12 cellular contexts compared by ENCODE assay signal in the genomic region with DNA sequence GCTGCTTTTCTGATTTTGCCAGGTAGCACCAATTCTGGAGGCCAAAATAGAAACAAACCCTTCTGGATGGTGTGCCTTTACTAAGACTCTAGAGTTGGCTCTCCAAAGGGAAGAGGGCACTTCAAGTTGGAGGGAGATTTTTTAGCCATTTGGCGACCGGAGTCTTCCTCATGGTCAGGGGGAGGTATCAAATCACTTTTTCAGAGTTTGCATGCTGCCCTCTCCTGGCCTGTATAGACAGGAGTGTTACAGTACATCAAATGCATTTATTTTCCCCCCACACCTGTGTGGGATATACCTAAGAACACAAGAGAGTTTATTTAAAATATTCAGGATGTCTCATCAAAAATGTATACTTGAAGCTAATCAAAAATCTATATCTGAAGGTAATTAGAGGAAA. TPM values are rescaled to one million over a fixed set of nuclear protein-coding genes. Genes with fewer than 3 reads are reported as not detected.
DNase-seq lines count a peak whose midpoint lies in the region; TF ChIP-seq lines count a peak whose summit lies in the region.
"Had no signal": no experiment of that assay in that cellular context is flagged by ENCODE, and none has a peak within 500 bp of the region (broad histone marks: within the 10 kb centered on the region; RNA-seq: fewer than 3 reads in every experiment).

No MANE protein-coding gene starts in this region.

- H3K36me3 Mint-ChIP-seq in activated T-helper 1 cell treated with anti-CD3 and anti-CD28 coated beads, Interleukin-12 subunit alpha, Interleukin-12 subunit beta, Interleukin-2, Interleukin-4 antibody, amounts not matched to agents 30 ng/mL and 10 ng/mL and 1 ng/mL, durations not matched to agents 14 hours and 24 hours and 36 hours (ENCODE audit: low read depth) = no peaks in the 10 kb centered on the region

- H3K9me3 ChIP-seq in MM.1S (replicated peaks; ENCODE audit: insufficient read depth, low read length) = no peaks in the 10 kb centered on the region
- H3K9me3 ChIP-seq in colonic mucosa = no peaks in the 10 kb centered on the region
- no peaks in the 10 kb centered on the region for H3K9me3 ChIP-seq in osteoblast (ENCODE audit: low read depth, low read length)

- H3K79me2 ChIP-seq in MM.1S (ENCODE audit: low read length) (no peaks in the 10 kb centered on the region), osteoblast (ENCODE audit: insufficient read depth, low read length) (peaks cover 34% of the 10 kb centered on the region)

- H4K20me1 ChIP-seq in MM.1S (ENCODE audit: insufficient read depth, low read length) (no peaks in the 10 kb centered on the region), osteoblast (ENCODE audit: insufficient read depth, low read length) (no peaks in the 10 kb centered on the region)

- no peaks in the 10 kb centered on the region for H3K27me3 ChIP-seq in MM.1S (replicated peaks; ENCODE audit: insufficient read depth, low read length)
- H3K27me3 ChIP-seq in colonic mucosa = no peaks in the 10 kb centered on the region
- no peaks in the 10 kb centered on the region for H3K27me3 ChIP-seq in osteoblast (ENCODE audit: insufficient read depth, low read length)

- no peaks in the 10 kb centered on the region for H3K36me3 ChIP-seq in MM.1S (replicated peaks; ENCODE audit: insufficient read depth, low read length)
- no peaks in the 10 kb centered on the region for H3K36me3 ChIP-seq in colonic mucosa
- H3K36me3 ChIP-seq in osteoblast (ENCODE audit: insufficient read depth, low read length) = no peaks in the 10 kb centered on the region

- no peaks in the 10 kb centered on the region for H3K9me2 ChIP-seq in MM.1S (replicated peaks; ENCODE audit: insufficient read depth, low read length)

- H3K4me2 ChIP-seq in MM.1S (ENCODE audit: low read depth, low read length) (no peak overlapping the region), osteoblast (ENCODE audit: insufficient read depth, low read length) (peak overlapping the region; percentile 97)

- H3K9ac ChIP-seq in MM.1S (ENCODE audit: low read length) (no peak overlapping the region), colonic mucosa (ENCODE audit: low read depth in 2 of 2, low read length in 2 of 2) (no peak overlapping the region)

- no peak overlapping the region for H3K27ac Mint-ChIP-seq in activated T-helper 1 cell treated with anti-CD3 and anti-CD28 coated beads, Interleukin-12 subunit alpha, Interleukin-12 subunit beta, Interleukin-2, Interleukin-4 antibody, amounts not matched to agents 30 ng/mL and 10 ng/mL and 1 ng/mL, durations not matched to agents 14 hours and 24 hours and 36 hours

- no peaks in the 10 kb centered on the region for H3K9me3 Mint-ChIP-seq in activated T-helper 1 cell treated with anti-CD3 and anti-CD28 coated beads, Interleukin-12 subunit alpha, Interleukin-12 subunit beta, Interleukin-2, Interleukin-4 antibody, amounts not matched to agents 30 ng/mL and 10 ng/mL and 1 ng/mL, durations not matched to agents 14 hours and 24 hours and 36 hours

- H3K4me3 ChIP-seq in MM.1S (ENCODE audit: low read length) (no peak overlapping the region), colonic mucosa (no peak overlapping the region), osteoblast (ENCODE audit: insufficient read depth, low read length) (peak overlapping the region; percentile 0)

- H3K4me1 Mint-ChIP-seq in activated T-helper 1 cell treated with anti-CD3 and anti-CD28 coated beads, Interleukin-12 subunit alpha, Interleukin-12 subunit beta, Interleukin-2, Interleukin-4 antibody, amounts not matched to agents 30 ng/mL and 10 ng/mL and 1 ng/mL, durations not matched to agents 14 hours and 24 hours and 36 hours (ENCODE audit: low read depth) = peaks cover 27% of the 10 kb centered on the region

- H3F3A ChIP-seq in MM.1S (ENCODE audit: insufficient read depth, low read length) = peaks cover 13% of the 10 kb centered on the region

- peaks cover 32% of the 10 kb centered on the region for H3K27me3 Mint-ChIP-seq in activated T-helper 1 cell treated with anti-CD3 and anti-CD28 coated beads, Interleukin-12 subunit alpha, Interleukin-12 subunit beta, Interleukin-2, Interleukin-4 antibody, amounts not matched to agents 30 ng/mL and 10 ng/mL and 1 ng/mL, durations not matched to agents 14 hours and 24 hours and 36 hours (ENCODE audit: insufficient read depth)

- peak; percentile 22 for DNase-seq in DMS 273 (lab: John Stamatoyannopoulos, UW; ENCODE audit: unreplicated experiment)
- DNase-seq in DMS 273 treated with DMSO at 0.1 percent for 48 hours (lab: John Stamatoyannopoulos, UW) = no peak
- peak; percentile 61 for DNase-seq in MM.1S
- DNase-seq in colonic mucosa = peak; percentile 56
- DNase-seq in osteoblast (ENCODE audit: insufficient read length, low spot score, missing footprints) = no peak
- no peak for DNase-seq in SW 1271 (lab: John Stamatoyannopoulos, UW)
- no peak for DNase-seq in DMS79 treated with DMSO at 0.1 percent for 48 hours (lab: John Stamatoyannopoulos, UW)
- no peak for DNase-seq in activated T-helper 1 cell treated with anti-CD3 and anti-CD28 coated beads, Interleukin-12 subunit alpha, Interleukin-12 subunit beta, Interleukin-2, Interleukin-4 antibody, amounts not matched to agents 30 ng/mL and 10 ng/mL and 1 ng/mL, durations not matched to agents 14 hours and 24 hours and 36 hours (ENCODE audit: low spot score)
- DNase-seq: 8988T, amygdala, NCI-H2171 treated with DMSO at 0.1 percent for 48 hours had no signal

- TF ChIP-seq CTCF in MM.1S (IDR thresholded peaks at IDR 0.05; ENCODE audit: low read length) = peak; percentile 81
- TF ChIP-seq CTCF in colonic mucosa (IDR thresholded peaks at IDR 0.05) = no peak
- peak; percentile 55 for TF ChIP-seq CTCF in osteoblast (IDR thresholded peaks at IDR 0.05; ENCODE audit: extremely low read depth, low read depth, low read length)

- peaks cover 16% of the 10 kb centered on the region for H3K4me1 ChIP-seq in MM.1S (ENCODE audit: low read length)
- no peaks in the 10 kb centered on the region for H3K4me1 ChIP-seq in colonic mucosa
- H3K4me1 ChIP-seq in osteoblast (ENCODE audit: insufficient read depth, low read length) = peaks cover 27% of the 10 kb centered on the region

- no peak overlapping the region for H3K4me3 Mint-ChIP-seq in activated T-helper 1 cell treated with anti-CD3 and anti-CD28 coated beads, Interleukin-12 subunit alpha, Interleukin-12 subunit beta, Interleukin-2, Interleukin-4 antibody, amounts not matched to agents 30 ng/mL and 10 ng/mL and 1 ng/mL, durations not matched to agents 14 hours and 24 hours and 36 hours

- H3K27ac ChIP-seq in MM.1S (ENCODE audit: low read length) = no peak overlapping the region
- no peak overlapping the region for H3K27ac ChIP-seq in colonic mucosa
- no peak overlapping the region for H3K27ac ChIP-seq in osteoblast (ENCODE audit: low read depth, low read length)

- intact Hi-C loops in colonic mucosa (cut with DNase I) = loop anchor here (10.0 kb wide), 1 partner anchor 154 kb away; no protein-coding TSS in a partner anchor
- intact Hi-C loops in activated T-helper 1 cell treated with anti-CD3 and anti-CD28 coated beads, Interleukin-12 subunit alpha, Interleukin-12 subunit beta, Interleukin-2, Interleukin-4 antibody, amounts not matched to agents 30 ng/mL and 10 ng/mL and 1 ng/mL, durations not matched to agents 14 hours and 24 hours and 36 hours (cut with micrococcal nuclease) = loop anchor here (5.0 kb wide), 1 partner anchor 151 kb away; no protein-coding TSS in a partner anchor

- H2AFZ ChIP-seq in MM.1S (ENCODE audit: low read length) (peak overlapping the region; percentile 29; the same call in 1 of the 2 replicates), osteoblast (ENCODE audit: low read length) (no peak overlapping the region)

RNA-seq across cellular contexts. Expression of a gene that starts 3.2 kb away (rescaled TPM):
- total RNA-seq in colonic mucosa (1 to 10 TPM; 3.6 to 8.4 TPM), osteoblast (4.7 and 5.6 TPM in 2 replicates)
- 0.05 TPM in 2 replicates for total RNA-seq in activated T-helper 1 cell treated with anti-CD3 and anti-CD28 coated beads, Interleukin-12 subunit alpha, Interleukin-12 subunit beta, Interleukin-2, Interleukin-4 antibody, amounts not matched to agents 30 ng/mL and 10 ng/mL and 1 ng/mL, durations not matched to agents 14 hours and 24 hours and 36 hours
- total RNA-seq: pulmonary artery endothelial cell had no signal

Comparison
In these comparisons a context has a peak if more than half of its experiments do, and no peak if none do; other contexts are left out.
1. DNase-seq: peak in DMS 273 (single experiment), MM.1S (single experiment) and colonic mucosa (single experiment); none in DMS 273 treated with DMSO at 0.1 percent for 48 hours (single experiment), osteoblast (single experiment), SW 1271 (0 of 2), DMS79 treated with DMSO at 0.1 percent for 48 hours (single experiment) and activated T-helper 1 cell treated with anti-CD3 and anti-CD28 coated beads, Interleukin-12 subunit alpha, Interleukin-12 subunit beta, Interleukin-2, Interleukin-4 antibody, amounts not matched to agents 30 ng/mL and 10 ng/mL and 1 ng/mL, durations not matched to agents 14 hours and 24 hours and 36 hours (single experiment).